In the genomic region with DNA sequence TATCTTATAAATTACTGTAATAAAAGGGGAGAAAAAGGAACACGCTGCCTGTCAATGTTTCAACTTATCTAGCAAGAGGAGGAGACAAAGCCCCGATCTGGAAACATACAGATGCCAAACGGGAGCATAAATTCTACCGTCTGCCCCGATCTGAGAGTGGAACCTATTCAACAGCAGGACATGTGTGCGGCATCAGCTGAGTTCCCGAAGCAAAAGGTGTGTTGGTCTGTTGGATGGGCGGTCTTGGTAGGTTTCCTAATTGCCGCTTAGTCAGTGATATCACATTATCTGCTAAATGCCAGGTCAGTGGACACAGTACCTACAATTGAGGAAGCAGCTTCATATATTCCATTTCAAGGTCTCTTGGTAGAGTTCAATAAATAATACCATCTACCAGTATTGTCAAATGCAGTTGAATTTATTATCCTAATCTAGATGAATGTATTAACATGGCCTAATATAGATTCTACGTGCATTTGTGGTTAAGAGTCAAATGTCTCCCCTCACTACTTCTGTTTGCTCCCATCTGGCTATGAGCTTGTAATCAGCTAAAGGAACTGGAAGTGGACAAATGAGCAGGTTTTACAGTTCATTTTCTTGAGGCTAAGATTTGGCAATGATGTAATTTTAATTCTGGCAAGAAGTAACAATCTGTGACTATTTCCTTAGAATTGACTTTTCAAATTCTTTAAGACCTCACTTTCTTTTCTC, we compare ENCODE assay signal across 2 cellular contexts.
A peak's percentile ranks its signal among the peaks of the same experiment; 100 is the strongest.
TF ChIP-seq lines count a peak whose summit lies in the region.

No MANE protein-coding gene starts in this region.

TF ChIP-seq in K562, 482 proteins besides CTCF, POLR2A, EP300 and RAD21:
- TF ChIP-seq, protein P1, sequence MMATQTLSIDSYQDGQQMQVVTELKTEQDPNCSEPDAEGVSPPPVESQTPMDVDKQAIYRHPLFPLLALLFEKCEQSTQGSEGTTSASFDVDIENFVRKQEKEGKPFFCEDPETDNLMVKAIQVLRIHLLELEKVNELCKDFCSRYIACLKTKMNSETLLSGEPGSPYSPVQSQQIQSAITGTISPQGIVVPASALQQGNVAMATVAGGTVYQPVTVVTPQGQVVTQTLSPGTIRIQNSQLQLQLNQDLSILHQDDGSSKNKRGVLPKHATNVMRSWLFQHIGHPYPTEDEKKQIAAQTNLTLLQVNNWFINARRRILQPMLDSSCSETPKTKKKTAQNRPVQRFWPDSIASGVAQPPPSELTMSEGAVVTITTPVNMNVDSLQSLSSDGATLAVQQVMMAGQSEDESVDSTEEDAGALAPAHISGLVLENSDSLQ (IDR thresholded peaks at IDR 0.05) = no peak
- TF ChIP-seq, protein P2, sequence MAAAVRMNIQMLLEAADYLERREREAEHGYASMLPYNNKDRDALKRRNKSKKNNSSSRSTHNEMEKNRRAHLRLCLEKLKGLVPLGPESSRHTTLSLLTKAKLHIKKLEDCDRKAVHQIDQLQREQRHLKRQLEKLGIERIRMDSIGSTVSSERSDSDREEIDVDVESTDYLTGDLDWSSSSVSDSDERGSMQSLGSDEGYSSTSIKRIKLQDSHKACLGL (CRISPR knock-in tag; IDR thresholded peaks at IDR 0.05; ENCODE audit: borderline replicate concordance, poor library complexity, severe bottlenecking) = no peak
- no peak for TF ChIP-seq ZNF785 (CRISPR knock-in tag; IDR thresholded peaks at IDR 0.05)
- 0 out of 2 replicates have a peak, but pooled peaks have one; percentile 58 for TF ChIP-seq HDAC6 (IDR thresholded peaks at IDR 0.05; ENCODE audit: low read depth, low read length)
- TF ChIP-seq ELF4 (CRISPR knock-in tag; IDR thresholded peaks at IDR 0.05) = no peak

TF ChIP-seq in neural cell, 6 proteins besides CTCF, POLR2A, EP300 and RAD21:
- TF ChIP-seq SMC3 (conservative IDR thresholded peaks at IDR 0.05; ENCODE audit: poor library complexity) = no peak
TF ChIP-seq in neural cell: peak in this region for 0.
